1 cellular context compared by ENCODE assay signal in the genomic region with DNA sequence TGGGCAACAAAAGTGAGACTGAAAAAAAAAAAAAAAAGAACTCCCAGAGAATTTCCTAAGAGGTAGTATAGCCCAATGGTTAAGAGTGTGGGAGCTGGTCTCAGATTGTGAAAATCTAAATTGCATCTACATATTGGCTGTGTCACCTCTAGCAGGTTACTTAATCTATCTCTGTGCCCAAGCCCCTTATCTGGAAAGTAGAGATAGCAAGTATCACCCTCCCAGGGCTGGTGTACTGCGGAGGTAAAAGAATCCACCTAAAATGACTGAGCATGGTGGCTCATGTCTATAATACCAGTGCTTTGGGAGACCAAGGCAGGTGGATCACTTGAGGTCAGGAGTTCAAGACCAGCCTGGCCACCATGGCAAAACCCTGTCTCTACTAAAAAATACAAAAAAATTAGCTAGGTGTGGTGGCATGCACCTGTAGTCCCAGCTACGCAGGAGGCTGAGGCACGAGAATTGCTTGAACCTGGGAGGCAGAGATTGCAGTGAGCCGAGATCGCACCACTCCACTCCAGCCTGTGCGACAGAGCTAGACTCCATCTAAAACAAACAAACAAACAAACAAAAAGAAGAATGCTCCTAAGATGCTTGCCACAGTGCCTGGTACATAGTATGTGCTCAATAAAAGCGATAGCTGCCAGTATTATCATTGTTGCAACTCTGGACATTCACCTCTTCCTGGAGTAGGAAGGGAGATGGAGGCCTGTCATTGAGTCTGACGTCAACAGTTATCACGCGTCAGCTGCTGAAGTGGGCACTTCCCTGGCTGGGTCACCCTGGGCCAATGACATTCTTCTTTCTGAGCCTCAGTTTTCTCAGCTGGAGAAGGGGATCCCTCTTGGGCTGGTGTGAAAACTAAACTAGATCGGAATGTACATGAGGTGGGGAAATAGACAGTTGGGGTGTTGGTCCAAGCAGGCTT.
TF ChIP-seq lines count a peak whose summit lies in the region.

No MANE protein-coding gene starts in this region.

TF ChIP-seq in SK-N-SH treated with all-trans-retinoic acid at 6 μM for 48 hours, 23 proteins besides CTCF, POLR2A, EP300 and RAD21 (continued from another document):
- TF ChIP-seq, protein P1, sequence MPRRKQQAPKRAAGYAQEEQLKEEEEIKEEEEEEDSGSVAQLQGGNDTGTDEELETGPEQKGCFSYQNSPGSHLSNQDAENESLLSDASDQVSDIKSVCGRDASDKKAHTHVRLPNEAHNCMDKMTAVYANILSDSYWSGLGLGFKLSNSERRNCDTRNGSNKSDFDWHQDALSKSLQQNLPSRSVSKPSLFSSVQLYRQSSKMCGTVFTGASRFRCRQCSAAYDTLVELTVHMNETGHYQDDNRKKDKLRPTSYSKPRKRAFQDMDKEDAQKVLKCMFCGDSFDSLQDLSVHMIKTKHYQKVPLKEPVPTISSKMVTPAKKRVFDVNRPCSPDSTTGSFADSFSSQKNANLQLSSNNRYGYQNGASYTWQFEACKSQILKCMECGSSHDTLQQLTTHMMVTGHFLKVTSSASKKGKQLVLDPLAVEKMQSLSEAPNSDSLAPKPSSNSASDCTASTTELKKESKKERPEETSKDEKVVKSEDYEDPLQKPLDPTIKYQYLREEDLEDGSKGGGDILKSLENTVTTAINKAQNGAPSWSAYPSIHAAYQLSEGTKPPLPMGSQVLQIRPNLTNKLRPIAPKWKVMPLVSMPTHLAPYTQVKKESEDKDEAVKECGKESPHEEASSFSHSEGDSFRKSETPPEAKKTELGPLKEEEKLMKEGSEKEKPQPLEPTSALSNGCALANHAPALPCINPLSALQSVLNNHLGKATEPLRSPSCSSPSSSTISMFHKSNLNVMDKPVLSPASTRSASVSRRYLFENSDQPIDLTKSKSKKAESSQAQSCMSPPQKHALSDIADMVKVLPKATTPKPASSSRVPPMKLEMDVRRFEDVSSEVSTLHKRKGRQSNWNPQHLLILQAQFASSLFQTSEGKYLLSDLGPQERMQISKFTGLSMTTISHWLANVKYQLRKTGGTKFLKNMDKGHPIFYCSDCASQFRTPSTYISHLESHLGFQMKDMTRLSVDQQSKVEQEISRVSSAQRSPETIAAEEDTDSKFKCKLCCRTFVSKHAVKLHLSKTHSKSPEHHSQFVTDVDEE (CRISPR knock-in tag; IDR thresholded peaks at IDR 0.05), result no peak
- TF ChIP-seq, protein P2, sequence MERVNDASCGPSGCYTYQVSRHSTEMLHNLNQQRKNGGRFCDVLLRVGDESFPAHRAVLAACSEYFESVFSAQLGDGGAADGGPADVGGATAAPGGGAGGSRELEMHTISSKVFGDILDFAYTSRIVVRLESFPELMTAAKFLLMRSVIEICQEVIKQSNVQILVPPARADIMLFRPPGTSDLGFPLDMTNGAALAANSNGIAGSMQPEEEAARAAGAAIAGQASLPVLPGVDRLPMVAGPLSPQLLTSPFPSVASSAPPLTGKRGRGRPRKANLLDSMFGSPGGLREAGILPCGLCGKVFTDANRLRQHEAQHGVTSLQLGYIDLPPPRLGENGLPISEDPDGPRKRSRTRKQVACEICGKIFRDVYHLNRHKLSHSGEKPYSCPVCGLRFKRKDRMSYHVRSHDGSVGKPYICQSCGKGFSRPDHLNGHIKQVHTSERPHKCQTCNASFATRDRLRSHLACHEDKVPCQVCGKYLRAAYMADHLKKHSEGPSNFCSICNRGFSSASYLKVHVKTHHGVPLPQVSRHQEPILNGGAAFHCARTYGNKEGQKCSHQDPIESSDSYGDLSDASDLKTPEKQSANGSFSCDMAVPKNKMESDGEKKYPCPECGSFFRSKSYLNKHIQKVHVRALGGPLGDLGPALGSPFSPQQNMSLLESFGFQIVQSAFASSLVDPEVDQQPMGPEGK (CRISPR knock-in tag; IDR thresholded peaks at IDR 0.05; ENCODE audit: borderline replicate concordance), result no peak
- TF ChIP-seq BACH2 (CRISPR knock-in tag; IDR thresholded peaks at IDR 0.05; ENCODE audit: borderline replicate concordance) (no peak), ZFP3 (CRISPR knock-in tag; IDR thresholded peaks at IDR 0.05) (no peak), PPARA (CRISPR knock-in tag; IDR thresholded peaks at IDR 0.05; ENCODE audit: borderline replicate concordance) (no peak), TCF4 (CRISPR knock-in tag; IDR thresholded peaks at IDR 0.05; ENCODE audit: borderline replicate concordance) (no peak), ZC3H10 (CRISPR knock-in tag; IDR thresholded peaks at IDR 0.05) (no peak), ZNF70 (CRISPR knock-in tag; IDR thresholded peaks at IDR 0.05) (no peak), GLIS3 (CRISPR knock-in tag; IDR thresholded peaks at IDR 0.05) (no peak), ARNTL (CRISPR knock-in tag; IDR thresholded peaks at IDR 0.05; ENCODE audit: borderline replicate concordance, low read depth) (no peak)
- TF ChIP-seq, protein P3, sequence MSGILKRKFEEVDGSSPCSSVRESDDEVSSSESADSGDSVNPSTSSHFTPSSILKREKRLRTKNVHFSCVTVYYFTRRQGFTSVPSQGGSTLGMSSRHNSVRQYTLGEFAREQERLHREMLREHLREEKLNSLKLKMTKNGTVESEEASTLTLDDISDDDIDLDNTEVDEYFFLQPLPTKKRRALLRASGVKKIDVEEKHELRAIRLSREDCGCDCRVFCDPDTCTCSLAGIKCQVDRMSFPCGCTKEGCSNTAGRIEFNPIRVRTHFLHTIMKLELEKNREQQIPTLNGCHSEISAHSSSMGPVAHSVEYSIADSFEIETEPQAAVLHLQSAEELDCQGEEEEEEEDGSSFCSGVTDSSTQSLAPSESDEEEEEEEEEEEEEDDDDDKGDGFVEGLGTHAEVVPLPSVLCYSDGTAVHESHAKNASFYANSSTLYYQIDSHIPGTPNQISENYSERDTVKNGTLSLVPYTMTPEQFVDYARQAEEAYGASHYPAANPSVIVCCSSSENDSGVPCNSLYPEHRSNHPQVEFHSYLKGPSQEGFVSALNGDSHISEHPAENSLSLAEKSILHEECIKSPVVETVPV (CRISPR knock-in tag; IDR thresholded peaks at IDR 0.05), result no peak
- TF ChIP-seq, protein P4, sequence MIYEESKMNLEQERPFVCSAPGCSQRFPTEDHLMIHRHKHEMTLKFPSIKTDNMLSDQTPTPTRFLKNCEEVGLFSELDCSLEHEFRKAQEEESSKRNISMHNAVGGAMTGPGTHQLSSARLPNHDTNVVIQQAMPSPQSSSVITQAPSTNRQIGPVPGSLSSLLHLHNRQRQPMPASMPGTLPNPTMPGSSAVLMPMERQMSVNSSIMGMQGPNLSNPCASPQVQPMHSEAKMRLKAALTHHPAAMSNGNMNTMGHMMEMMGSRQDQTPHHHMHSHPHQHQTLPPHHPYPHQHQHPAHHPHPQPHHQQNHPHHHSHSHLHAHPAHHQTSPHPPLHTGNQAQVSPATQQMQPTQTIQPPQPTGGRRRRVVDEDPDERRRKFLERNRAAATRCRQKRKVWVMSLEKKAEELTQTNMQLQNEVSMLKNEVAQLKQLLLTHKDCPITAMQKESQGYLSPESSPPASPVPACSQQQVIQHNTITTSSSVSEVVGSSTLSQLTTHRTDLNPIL (CRISPR knock-in tag; IDR thresholded peaks at IDR 0.05; ENCODE audit: low read depth), result no peak
